In genomic region chr9:105413486-105414068, GRCh38 we compare ENCODE assay signal across 8 cellular contexts. TPM values are rescaled to one million over a fixed set of nuclear protein-coding genes. Genes with fewer than 3 reads are reported as not detected.
DNase-seq lines count a peak whose midpoint lies in the region; ATAC-seq and TF ChIP-seq lines count a peak whose summit lies in the region.

No MANE protein-coding gene starts in this region.

- H3K27me3 Mint-ChIP-seq in osteocyte (ENCODE audit: unreplicated experiment) = no peaks in the 10 kb centered on the region
- H3K27me3 Mint-ChIP-seq in natural killer cell treated with Interleukin-12 subunit alpha and Interleukin-12 subunit beta and Interleukin-15 and Interleukin-18, amount 100 ng/mL, for 72 hours = peaks cover 27 to 50% of the 10 kb centered on the region in 2 donors

- no peak for ATAC-seq in natural killer cell treated with Interleukin-12 subunit alpha and Interleukin-12 subunit beta and Interleukin-15 and Interleukin-18, amount 100 ng/mL, for 72 hours

- peaks cover 7% of the 10 kb centered on the region for H3K36me3 Mint-ChIP-seq in osteocyte (ENCODE audit: unreplicated experiment)
- H3K36me3 Mint-ChIP-seq in natural killer cell treated with Interleukin-12 subunit alpha and Interleukin-12 subunit beta and Interleukin-15 and Interleukin-18, amount 100 ng/mL, for 72 hours = no peaks in the 10 kb centered on the region

- peaks cover 13% of the 10 kb centered on the region for H3K4me1 Mint-ChIP-seq in osteocyte (ENCODE audit: unreplicated experiment)
- no peaks in the 10 kb centered on the region for H3K4me1 Mint-ChIP-seq in natural killer cell treated with Interleukin-12 subunit alpha and Interleukin-12 subunit beta and Interleukin-15 and Interleukin-18, amount 100 ng/mL, for 72 hours (ENCODE audit: low read depth in 2 of 2)

- TF ChIP-seq CTCF in choroid plexus epithelial cell (conservative IDR thresholded peaks at IDR 0.05; ENCODE audit: low read depth, low read length) (peak; percentile 58), osteocyte (IDR thresholded peaks at IDR 0.05) (peak; percentile 51)

- DNase-seq in EL (peak; percentile 47), NCI-H2196 treated with DMSO at 0.1 percent for 48 hours (lab: John Stamatoyannopoulos, UW; ENCODE audit: unreplicated experiment) (peak; percentile 5), choroid plexus epithelial cell (ENCODE audit: low read depth) (peak; percentile 54), osteocyte (ENCODE audit: extremely low spot score, unreplicated experiment) (no peak), retina (no peak), NOMO-1 (lab: John Stamatoyannopoulos, UW; ENCODE audit: unreplicated experiment in 2 of 2) (no peak), NCI-H128 (lab: John Stamatoyannopoulos, UW; ENCODE audit: unreplicated experiment) (no peak)
- DNase-seq in natural killer cell treated with Interleukin-12 subunit alpha and Interleukin-12 subunit beta and Interleukin-15 and Interleukin-18, amount 100 ng/mL, for 72 hours (ENCODE audit: low spot score) = no peak

- H3K4me3 ChIP-seq in choroid plexus epithelial cell (ENCODE audit: low read depth, low read length) = no peak overlapping the region

- H3K27ac Mint-ChIP-seq in osteocyte (ENCODE audit: unreplicated experiment) = no peak overlapping the region
- no peak overlapping the region for H3K27ac Mint-ChIP-seq in natural killer cell treated with Interleukin-12 subunit alpha and Interleukin-12 subunit beta and Interleukin-15 and Interleukin-18, amount 100 ng/mL, for 72 hours

- peaks cover 20% of the 10 kb centered on the region for H3K9me3 Mint-ChIP-seq in osteocyte (ENCODE audit: unreplicated experiment)
- H3K9me3 Mint-ChIP-seq in natural killer cell treated with Interleukin-12 subunit alpha and Interleukin-12 subunit beta and Interleukin-15 and Interleukin-18, amount 100 ng/mL, for 72 hours = no peaks in the 10 kb centered on the region

- no peak overlapping the region for H3K4me3 Mint-ChIP-seq in osteocyte (ENCODE audit: unreplicated experiment)
- H3K4me3 Mint-ChIP-seq in natural killer cell treated with Interleukin-12 subunit alpha and Interleukin-12 subunit beta and Interleukin-15 and Interleukin-18, amount 100 ng/mL, for 72 hours = no peak overlapping the region

RNA-seq across cellular contexts. Expression of gene FSD1L, which starts 34.3 kb away (rescaled TPM):
- total RNA-seq in osteocyte = 6.2 and 6.6 TPM in 2 replicates
- total RNA-seq in natural killer cell treated with Interleukin-12 subunit alpha and Interleukin-12 subunit beta and Interleukin-15 and Interleukin-18, amount 100 ng/mL, for 72 hours = 1 to 10 TPM; 2.3 to 3.9 TPM

Comparison
In these comparisons a context has a peak if more than half of its experiments do, and no peak if none do; other contexts are left out.
1. DNase-seq: peak in EL (single experiment), NCI-H2196 treated with DMSO at 0.1 percent for 48 hours (single experiment) and choroid plexus epithelial cell (single experiment); none in osteocyte (single experiment), retina (single experiment), NOMO-1 (0 of 2), NCI-H128 (single experiment) and natural killer cell treated with Interleukin-12 subunit alpha and Interleukin-12 subunit beta and Interleukin-15 and Interleukin-18, amount 100 ng/mL, for 72 hours (single experiment).